11 cellular contexts compared by ENCODE assay signal in genomic region chr2:165572155-165572554, GRCh38.
DNase-seq lines count a peak whose midpoint lies in the region; ATAC-seq and TF ChIP-seq lines count a peak whose summit lies in the region.
"Had no signal": no experiment of that assay in that cellular context is flagged by ENCODE, and none has a peak within 500 bp of the region (broad histone marks: within the 10 kb centered on the region; RNA-seq: fewer than 3 reads in every experiment).

No MANE protein-coding gene starts in this region.

- H3K4me3 ChIP-seq in aorta (ENCODE audit: low read length in 2 of 2) (no peak overlapping the region), foreskin fibroblast (ENCODE audit: low read depth in 1 of 2, low read length in 2 of 2) (no peak overlapping the region)
- H3K4me3 ChIP-seq: gastrocnemius medialis had no signal

- no peak for TF ChIP-seq CTCF in mesothelial cell of epicardium (IDR thresholded peaks at IDR 0.05; ENCODE audit: unreplicated experiment)
- no peak for TF ChIP-seq CTCF in foreskin fibroblast (IDR thresholded peaks at IDR 0.05; ENCODE audit: low read depth, low read length)

- 28 to 29% methylated on average over 3 of the region's 3 CpGs for WGBS in aorta, 2 donors

- no peaks in the 10 kb centered on the region for H3K27me3 ChIP-seq in aorta (ENCODE audit: control insufficient read depth in 1 of 2, insufficient read depth in 2 of 2, low read length in 1 of 2)
- H3K27me3 ChIP-seq: gastrocnemius medialis had no signal

- H3K27me3 Mint-ChIP-seq in mesothelial cell of epicardium (ENCODE audit: low read depth) = no peaks in the 10 kb centered on the region
- H3K27me3 Mint-ChIP-seq in activated naive CD8-positive, alpha-beta T cell treated with anti-CD3 and anti-CD28 coated beads, Interleukin-2, amount 50 U/mL, for 24 hours = peaks cover 4% of the 10 kb centered on the region

- no peaks in the 10 kb centered on the region for H3K36me3 Mint-ChIP-seq in mesothelial cell of epicardium
- H3K36me3 Mint-ChIP-seq in activated naive CD8-positive, alpha-beta T cell treated with anti-CD3 and anti-CD28 coated beads, Interleukin-2, amount 50 U/mL, for 24 hours (ENCODE audit: low read depth) = no peaks in the 10 kb centered on the region
- H3K36me3 Mint-ChIP-seq: activated CD4-positive, alpha-beta memory T cell treated with anti-CD3 and anti-CD28 coated beads for 36 hours had no signal

- no peak overlapping the region for H3K27ac ChIP-seq in aorta (ENCODE audit: low read depth in 1 of 2, low read length in 2 of 2)
- H3K27ac ChIP-seq: gastrocnemius medialis had no signal

- peak overlapping the region; percentile 22 for H3K4me3 Mint-ChIP-seq in mesothelial cell of epicardium
- H3K4me3 Mint-ChIP-seq in activated naive CD8-positive, alpha-beta T cell treated with anti-CD3 and anti-CD28 coated beads, Interleukin-2, amount 50 U/mL, for 24 hours = no peak overlapping the region
- H3K4me3 Mint-ChIP-seq: activated CD4-positive, alpha-beta memory T cell treated with anti-CD3 and anti-CD28 coated beads for 36 hours had no signal

- no peaks in the 10 kb centered on the region for H3K9me3 ChIP-seq in aorta (ENCODE audit: control insufficient read depth, low read length)
- H3K9me3 ChIP-seq: gastrocnemius medialis had no signal

- DNase-seq in DMS153 treated with DMSO at 0.1 percent for 48 hours (lab: John Stamatoyannopoulos, UW; ENCODE audit: unreplicated experiment) (peak; percentile 87), NCI-H2107 (lab: John Stamatoyannopoulos, UW) (peak; percentile 40), SW480 (ENCODE audit: low spot score) (peak; percentile 20), mesothelial cell of epicardium (ENCODE audit: low spot score in 2 of 2, unreplicated experiment in 2 of 2) (no peak), aorta (no peak), foreskin fibroblast (no peak)
- no peak for DNase-seq in activated naive CD8-positive, alpha-beta T cell treated with anti-CD3 and anti-CD28 coated beads, Interleukin-2, amount 50 U/mL, for 24 hours
- DNase-seq: activated CD4-positive, alpha-beta memory T cell treated with anti-CD3 and anti-CD28 coated beads for 36 hours; gastrocnemius medialis had no signal

- H3K36me3 ChIP-seq in aorta (ENCODE audit: control insufficient read depth in 1 of 2, insufficient read depth in 2 of 2, low read length in 1 of 2) = no peaks in the 10 kb centered on the region
- H3K36me3 ChIP-seq: gastrocnemius medialis had no signal

- H3K27ac Mint-ChIP-seq in mesothelial cell of epicardium = peak overlapping the region; percentile 88
- H3K27ac Mint-ChIP-seq in activated naive CD8-positive, alpha-beta T cell treated with anti-CD3 and anti-CD28 coated beads, Interleukin-2, amount 50 U/mL, for 24 hours = no peak overlapping the region
- H3K27ac Mint-ChIP-seq: activated CD4-positive, alpha-beta memory T cell treated with anti-CD3 and anti-CD28 coated beads for 36 hours had no signal

- H3K4me1 ChIP-seq in aorta (ENCODE audit: control insufficient read depth in 1 of 2, insufficient read depth in 2 of 2, low read length in 2 of 2) = no peaks in the 10 kb centered on the region
- H3K4me1 ChIP-seq: gastrocnemius medialis had no signal

- H3K9me3 Mint-ChIP-seq in mesothelial cell of epicardium = no peaks in the 10 kb centered on the region
- no peaks in the 10 kb centered on the region for H3K9me3 Mint-ChIP-seq in activated naive CD8-positive, alpha-beta T cell treated with anti-CD3 and anti-CD28 coated beads, Interleukin-2, amount 50 U/mL, for 24 hours
- H3K9me3 Mint-ChIP-seq: activated CD4-positive, alpha-beta memory T cell treated with anti-CD3 and anti-CD28 coated beads for 36 hours had no signal

- ATAC-seq in activated naive CD8-positive, alpha-beta T cell treated with anti-CD3 and anti-CD28 coated beads, Interleukin-2, amount 50 U/mL, for 24 hours = no peak
- ATAC-seq in aorta (ENCODE audit: low FRiP score) (no peak), GM21717 (IDR thresholded peaks at IDR 0.05; ENCODE audit: unreplicated experiment) (no peak)
- ATAC-seq: gastrocnemius medialis, HCT116 had no signal

- intact Hi-C loops in aorta (cut with DNase I) = no loop called here

- peaks cover 56% of the 10 kb centered on the region for H3K4me1 Mint-ChIP-seq in mesothelial cell of epicardium
- no peaks in the 10 kb centered on the region for H3K4me1 Mint-ChIP-seq in activated naive CD8-positive, alpha-beta T cell treated with anti-CD3 and anti-CD28 coated beads, Interleukin-2, amount 50 U/mL, for 24 hours

Comparison
In these comparisons a context has a peak if more than half of its experiments do, and no peak if none do; other contexts are left out.
1. DNase-seq: peak in DMS153 treated with DMSO at 0.1 percent for 48 hours (single experiment), NCI-H2107 (single experiment) and SW480 (single experiment); none in mesothelial cell of epicardium (0 of 2), activated naive CD8-positive, alpha-beta T cell treated with anti-CD3 and anti-CD28 coated beads, Interleukin-2, amount 50 U/mL, for 24 hours (single experiment), aorta (0 of 2) and foreskin fibroblast (0 of 2).